ENCODE assay signal across 16 cellular contexts in genomic region chr4:14853186-14853946, GRCh38.
A peak's percentile ranks its signal among the peaks of the same experiment; 100 is the strongest.
DNase-seq lines count a peak whose midpoint lies in the region; ATAC-seq and TF ChIP-seq lines count a peak whose summit lies in the region.
"Had no signal": no experiment of that assay in that cellular context is flagged by ENCODE, and none has a peak within 500 bp of the region (broad histone marks: within the 10 kb centered on the region; RNA-seq: fewer than 3 reads in every experiment).

No MANE protein-coding gene starts in this region.

- H3K27ac Mint-ChIP-seq in endodermal cell: peak overlapping the region; percentile 67
- H3K27ac Mint-ChIP-seq: CD14-positive monocyte had no signal

- H3K4me2 ChIP-seq in PC-3 (ENCODE audit: low read length): no peak overlapping the region

- TF ChIP-seq CTCF in PC-3 (conservative IDR thresholded peaks at IDR 0.05; ENCODE audit: low read depth, low read length) (no peak), endodermal cell (conservative IDR thresholded peaks at IDR 0.05) (no peak)

- CTCF ChIA-PET in PC-3 (lab: Charles Lee): no interaction called here

- peaks cover 14% of the 10 kb centered on the region for H3K4me1 Mint-ChIP-seq in endodermal cell

- peak; percentile 37; the same call in 1 of the 2 replicates for ATAC-seq in PC-3

- H3K27me3 Mint-ChIP-seq in endodermal cell (ENCODE audit: insufficient read depth): no peaks in the 10 kb centered on the region

- no TSS peak for BruUV-seq in PC-3 (replicated peaks; lab: Mats Ljungman, UMichigan)

- no peak overlapping the region for H3K4me3 Mint-ChIP-seq in endodermal cell
- H3K4me3 Mint-ChIP-seq: CD14-positive monocyte had no signal

- H3K4me3 ChIP-seq in PC-3 (ENCODE audit: low read length) (no peak overlapping the region), endodermal cell (ENCODE audit: low read length) (no peak overlapping the region)

- no peaks in the 10 kb centered on the region for H3K27me3 ChIP-seq in PC-3 (ENCODE audit: low read length)
- no peaks in the 10 kb centered on the region for H3K27me3 ChIP-seq in endodermal cell (ENCODE audit: control insufficient read depth, insufficient read depth, low read length, poor library complexity, severe bottlenecking)

- intact Hi-C loops in PC-3 (cut with micrococcal nuclease): no loop called here

- no peaks in the 10 kb centered on the region for H3K9me2 ChIP-seq in PC-3 (replicated peaks; ENCODE audit: low read length)

- H3K27ac ChIP-seq in PC-3 (ENCODE audit: low read length) (peak overlapping the region; percentile 57), endodermal cell (ENCODE audit: low read depth, low read length) (no peak overlapping the region)
- H3K27ac ChIP-seq: neutrophil had no signal

- H2AFZ ChIP-seq in PC-3 (ENCODE audit: low read length): no peak overlapping the region

- POLR2A ChIA-PET in PC-3 (lab: Charles Lee; ENCODE audit: unreplicated experiment): no interaction called here

- no peaks in the 10 kb centered on the region for H4K20me1 ChIP-seq in PC-3 (ENCODE audit: low read length)

- peaks cover 31% of the 10 kb centered on the region for H3K4me1 ChIP-seq in PC-3 (ENCODE audit: insufficient read depth, low read length)
- H3K4me1 ChIP-seq in endodermal cell (ENCODE audit: control insufficient read depth, insufficient read depth, low read length): no peaks in the 10 kb centered on the region

- no peaks in the 10 kb centered on the region for H3K36me3 Mint-ChIP-seq in endodermal cell (ENCODE audit: low read depth)
- H3K36me3 Mint-ChIP-seq: CD14-positive monocyte had no signal

- H3F3A ChIP-seq in PC-3 (ENCODE audit: low read length, unreplicated experiment): no peaks in the 10 kb centered on the region

- 95% methylated on average over 2 of the region's 2 CpGs; no CpG with 5 or more reads in 1 of the 2 experiments for WGBS in endodermal cell (ENCODE audit: insufficient coverage in 1 of 2, insufficient read length in 1 of 2), 2 experiments

- peaks cover 2% of the 10 kb centered on the region for H3K9me3 Mint-ChIP-seq in endodermal cell

- no peaks in the 10 kb centered on the region for H3K79me2 ChIP-seq in PC-3 (ENCODE audit: low read length)

- H3K36me3 ChIP-seq in PC-3 (ENCODE audit: low read depth, low read length) (no peaks in the 10 kb centered on the region), endodermal cell (ENCODE audit: control insufficient read depth, insufficient read depth, low read length) (no peaks in the 10 kb centered on the region)
- H3K36me3 ChIP-seq: neutrophil had no signal

- no peaks in the 10 kb centered on the region for H3K9me3 ChIP-seq in PC-3 (ENCODE audit: low read length)
- H3K9me3 ChIP-seq in endodermal cell (ENCODE audit: control insufficient read depth, low read length): no peaks in the 10 kb centered on the region
- H3K9me3 ChIP-seq: neutrophil had no signal

- DNase-seq in Daoy (ENCODE audit: low read depth) (peak; percentile 21), PC-3 (peak; percentile 62), endodermal cell (no peak), myocyte (ENCODE audit: low read depth) (peak; percentile 64), iPS-NIHi11 (ENCODE audit: low spot score) (no peak), NCI-H774 (lab: John Stamatoyannopoulos, UW) (no peak)
- DNase-seq in activated CD4-positive, alpha-beta T cell treated with anti-CD3 and anti-CD28 coated beads, Interleukin-2, amount 50 U/mL, for 4 hours: no peak
- no peak for DNase-seq in activated CD4-positive, alpha-beta T cell treated with anti-CD3 and anti-CD28 coated beads for 1 hour
- DNase-seq: activated CD8-positive, alpha-beta memory T cell treated with anti-CD3 and anti-CD28 coated beads for 24 hours; left cardiac atrium; NCI-H1092; NCI-H69; stimulated activated CD4-positive, alpha-beta T cell treated with anti-CD3 and anti-CD28 coated beads, Interleukin-4, amount 100 ng/mL, for 1 hour; substantia nigra had no signal

- H3K9ac ChIP-seq in PC-3 (ENCODE audit: low read length): no peak overlapping the region
- H3K9ac ChIP-seq in endodermal cell (ENCODE audit: extremely low read depth, low read length, poor library complexity, severe bottlenecking): no peak overlapping the region

Comparison
In these comparisons a context has a peak if more than half of its experiments do, and no peak if none do; other contexts are left out.
1. DNase-seq: peak in Daoy (single experiment), PC-3 (single experiment) and myocyte (single experiment); none in endodermal cell (single experiment), activated CD4-positive, alpha-beta T cell treated with anti-CD3 and anti-CD28 coated beads, Interleukin-2, amount 50 U/mL, for 4 hours (0 of 2), iPS-NIHi11 (single experiment), NCI-H774 (single experiment) and activated CD4-positive, alpha-beta T cell treated with anti-CD3 and anti-CD28 coated beads for 1 hour (single experiment).